In the genomic region with DNA sequence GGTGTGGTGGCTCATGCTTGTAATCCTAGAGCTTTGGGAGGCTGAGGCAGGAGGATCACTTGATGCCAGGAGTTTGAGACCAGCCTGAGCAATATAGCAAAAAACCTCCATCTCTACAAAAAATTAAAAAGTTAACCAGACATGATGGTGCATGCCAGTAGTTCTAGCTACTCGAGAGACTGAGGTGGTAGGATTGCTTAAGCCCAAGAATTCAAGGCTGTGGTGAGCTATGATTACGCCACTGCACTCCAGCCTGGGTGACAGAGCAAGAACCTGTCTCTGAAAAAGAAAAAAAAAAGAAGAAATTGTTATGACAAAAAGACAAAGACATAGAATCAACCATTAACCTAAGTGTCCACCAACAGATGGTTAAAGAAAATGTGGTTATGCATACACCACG, we compare ENCODE assay signal across 1 cellular context.
TF ChIP-seq lines count a peak whose summit lies in the region.

No MANE protein-coding gene starts in this region.

TF ChIP-seq in K562, 482 proteins besides CTCF, POLR2A, EP300 and RAD21:
- TF ChIP-seq, protein P1, sequence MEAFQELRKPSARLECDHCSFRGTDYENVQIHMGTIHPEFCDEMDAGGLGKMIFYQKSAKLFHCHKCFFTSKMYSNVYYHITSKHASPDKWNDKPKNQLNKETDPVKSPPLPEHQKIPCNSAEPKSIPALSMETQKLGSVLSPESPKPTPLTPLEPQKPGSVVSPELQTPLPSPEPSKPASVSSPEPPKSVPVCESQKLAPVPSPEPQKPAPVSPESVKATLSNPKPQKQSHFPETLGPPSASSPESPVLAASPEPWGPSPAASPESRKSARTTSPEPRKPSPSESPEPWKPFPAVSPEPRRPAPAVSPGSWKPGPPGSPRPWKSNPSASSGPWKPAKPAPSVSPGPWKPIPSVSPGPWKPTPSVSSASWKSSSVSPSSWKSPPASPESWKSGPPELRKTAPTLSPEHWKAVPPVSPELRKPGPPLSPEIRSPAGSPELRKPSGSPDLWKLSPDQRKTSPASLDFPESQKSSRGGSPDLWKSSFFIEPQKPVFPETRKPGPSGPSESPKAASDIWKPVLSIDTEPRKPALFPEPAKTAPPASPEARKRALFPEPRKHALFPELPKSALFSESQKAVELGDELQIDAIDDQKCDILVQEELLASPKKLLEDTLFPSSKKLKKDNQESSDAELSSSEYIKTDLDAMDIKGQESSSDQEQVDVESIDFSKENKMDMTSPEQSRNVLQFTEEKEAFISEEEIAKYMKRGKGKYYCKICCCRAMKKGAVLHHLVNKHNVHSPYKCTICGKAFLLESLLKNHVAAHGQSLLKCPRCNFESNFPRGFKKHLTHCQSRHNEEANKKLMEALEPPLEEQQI (IDR thresholded peaks at IDR 0.05) = no peak
- TF ChIP-seq ZNF146 (CRISPR knock-in tag; IDR thresholded peaks at IDR 0.05; ENCODE audit: unreplicated experiment) = peak; percentile 62
- TF ChIP-seq, protein P2, sequence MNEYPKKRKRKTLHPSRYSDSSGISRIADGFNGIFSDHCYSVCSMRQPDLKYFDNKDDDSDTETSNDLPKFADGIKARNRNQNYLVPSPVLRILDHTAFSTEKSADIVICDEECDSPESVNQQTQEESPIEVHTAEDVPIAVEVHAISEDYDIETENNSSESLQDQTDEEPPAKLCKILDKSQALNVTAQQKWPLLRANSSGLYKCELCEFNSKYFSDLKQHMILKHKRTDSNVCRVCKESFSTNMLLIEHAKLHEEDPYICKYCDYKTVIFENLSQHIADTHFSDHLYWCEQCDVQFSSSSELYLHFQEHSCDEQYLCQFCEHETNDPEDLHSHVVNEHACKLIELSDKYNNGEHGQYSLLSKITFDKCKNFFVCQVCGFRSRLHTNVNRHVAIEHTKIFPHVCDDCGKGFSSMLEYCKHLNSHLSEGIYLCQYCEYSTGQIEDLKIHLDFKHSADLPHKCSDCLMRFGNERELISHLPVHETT (CRISPR knock-in tag; conservative IDR thresholded peaks at IDR 0.05 in 1 of 2, IDR thresholded peaks at IDR 0.05 in 1 of 2) = 0 out of 4 replicates have a peak, but pooled peaks of 1 of the 2 experiments have one; percentile 36
- no peak for TF ChIP-seq ZC3H4 (CRISPR knock-in tag; IDR thresholded peaks at IDR 0.05; ENCODE audit: borderline replicate concordance)
- TF ChIP-seq SMAD4 (CRISPR knock-in tag; conservative IDR thresholded peaks at IDR 0.05) = no peak
- TF ChIP-seq MEF2D (tag; conservative IDR thresholded peaks at IDR 0.05; ENCODE audit: low read depth) = 0 out of 2 replicates have a peak, but pooled peaks have one; percentile 31
- no peak for TF ChIP-seq GATAD2B (IDR thresholded peaks at IDR 0.05; ENCODE audit: borderline replicate concordance)
- TF ChIP-seq CEBPB (tag; IDR thresholded peaks at IDR 0.05) = peak; percentile 67
